ENCODE assay signal across 25 cellular contexts in genomic region chr3:126934991-126935390, GRCh38.
"Had no signal": no experiment of that assay in that cellular context is flagged by ENCODE, and none has a peak within 500 bp of the region (broad histone marks: within the 10 kb centered on the region; RNA-seq: fewer than 3 reads in every experiment).

No MANE protein-coding gene starts in this region.

- H3K9ac ChIP-seq: KMS-11 had no signal

- ATAC-seq: activated CD8-positive, alpha-beta T cell treated with anti-CD3 and anti-CD28 coated beads for 36 hours; activated T-cell treated with anti-CD3 and anti-CD28 coated beads, Interleukin-2, amount 50 U/mL, for 72 hours; activated T-helper 17 cell treated with anti-CD3 and anti-CD28 coated beads, Interleukin-2, amount 50 U/mL, for 72 hours; Panc1 had no signal

- H3K9me3 ChIP-seq: SJCRH30 had no signal

- H3K4me3 ChIP-seq: SJCRH30, SK-N-MC had no signal

- H3K4me1 ChIP-seq: SJCRH30 had no signal

- H3K36me3 ChIP-seq: brain microvascular endothelial cell, SJCRH30, WERI-Rb-1 had no signal

- H3K27ac ChIP-seq: KMS-11, SJCRH30, SK-N-MC, WERI-Rb-1 had no signal

- H3K4me2 ChIP-seq: KMS-11 had no signal

- DNase-seq: activated CD4-positive, alpha-beta T cell treated with anti-CD3 and anti-CD28 coated beads for 1 hour; activated CD4-positive, alpha-beta T cell treated with anti-CD3 and anti-CD28 coated beads for 48 hours; activated CD4-positive, CD25-positive, alpha-beta regulatory T cell; activated CD8-positive, alpha-beta T cell treated with anti-CD3 and anti-CD28 coated beads for 36 hours; activated effector memory CD4-positive, alpha-beta T cell treated with anti-CD3 and anti-CD28 coated beads, Interleukin-2, amount 50 U/mL, for 16 hours; activated naive CD4-positive, alpha-beta T cell; activated naive CD4-positive, alpha-beta T cell treated with anti-CD3 and anti-CD28 coated beads, Interleukin-2, amount 50 U/mL, for 16 hours; activated naive CD8-positive, alpha-beta T cell treated with anti-CD3 and anti-CD28 coated beads for 36 hours; activated T-cell treated with anti-CD3 and anti-CD28 coated beads, Interleukin-2, amount 50 U/mL, for 1 hour; activated T-cell treated with anti-CD3 and anti-CD28 coated beads, Interleukin-2, amount 50 U/mL, for 72 hours; amniotic stem cell; brain microvascular endothelial cell; NCI-H1092 treated with DMSO at 0.1 percent for 48 hours; NCI-H187 treated with DMSO at 0.1 percent for 48 hours; NCI-H2081 treated with DMSO at 0.1 percent for 48 hours; NCI-H345; NCI-H524 treated with DMSO at 0.1 percent for 48 hours; SHP77; SJCRH30; T1000; WERI-Rb-1 had no signal

- H3K27me3 ChIP-seq: brain microvascular endothelial cell, SJCRH30 had no signal
